8 cellular contexts compared by ENCODE assay signal in the genomic region with DNA sequence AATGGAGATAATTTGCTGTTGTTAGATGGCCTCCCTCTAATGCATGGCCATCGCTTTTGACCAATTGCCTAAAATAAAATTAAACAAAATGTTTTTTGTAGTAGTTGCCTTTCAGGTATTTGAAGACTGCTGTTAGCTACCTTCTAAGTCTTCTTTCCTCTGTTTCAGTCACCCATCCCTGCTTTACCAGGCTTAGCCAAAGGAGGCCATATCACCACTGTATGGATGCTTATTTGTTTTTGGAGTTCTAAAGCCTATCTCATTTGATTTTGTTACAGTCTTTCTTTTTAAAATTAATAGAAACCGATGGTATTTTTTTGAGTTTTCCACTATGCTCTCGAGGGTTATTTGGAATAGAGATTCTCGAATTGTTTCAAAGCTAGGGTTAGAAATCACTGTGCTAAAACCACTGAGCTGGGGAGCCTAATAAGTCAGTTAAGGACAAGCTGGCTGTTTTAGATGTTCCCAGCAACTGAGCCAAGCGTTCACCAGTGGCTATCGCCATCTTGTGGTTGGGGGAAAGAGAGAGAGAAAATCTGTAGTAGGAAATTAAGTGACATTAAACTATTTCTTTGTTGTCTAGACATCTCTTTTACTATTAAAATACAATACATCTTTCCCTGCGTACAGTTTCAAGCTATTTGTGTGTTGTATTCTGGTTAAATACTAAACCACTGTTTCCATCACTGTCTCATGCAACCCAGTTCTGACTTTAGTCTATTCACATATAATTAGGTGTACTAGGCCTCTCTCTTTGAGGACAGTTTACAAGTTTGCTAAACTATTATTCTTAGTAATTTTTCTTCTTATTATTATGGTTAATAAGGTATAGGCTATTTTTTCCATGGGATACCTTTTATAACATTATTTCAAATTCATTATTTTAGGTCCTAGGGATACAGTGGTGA. TPM values are rescaled to one million over a fixed set of nuclear protein-coding genes. Genes with fewer than 3 reads are reported as not detected.
DNase-seq lines count a peak whose midpoint lies in the region; ATAC-seq and TF ChIP-seq lines count a peak whose summit lies in the region.

No MANE protein-coding gene starts in this region.

- DNase-seq in SHP77 (lab: John Stamatoyannopoulos, UW) = peak; percentile 7 to 27
- no peak for DNase-seq in SHP77 treated with DMSO at 0.1 percent for 48 hours (lab: John Stamatoyannopoulos, UW)
- DNase-seq in RPMI7951 (ENCODE audit: low read depth) = peak; percentile 47
- peak; percentile 12 to 35 for DNase-seq in erythroblast (lab: John Stamatoyannopoulos, UW)
- peak; percentile 43 for DNase-seq in nephron progenitor cell
- no peak for DNase-seq in coronary artery (ENCODE audit: low spot score)

- no peaks in the 10 kb centered on the region for H3K4me1 Mint-ChIP-seq in nephron progenitor cell

- H3K36me3 Mint-ChIP-seq in nephron progenitor cell (ENCODE audit: low read depth) = no peaks in the 10 kb centered on the region

- TF ChIP-seq CTCF in nephron progenitor cell (IDR thresholded peaks at IDR 0.05) = peak; percentile 78
- no peak for TF ChIP-seq CTCF in coronary artery (IDR thresholded peaks at IDR 0.05)

- no peak overlapping the region for H3K4me3 Mint-ChIP-seq in nephron progenitor cell

- H3K27ac ChIP-seq in coronary artery = no peak overlapping the region

- H3K27me3 Mint-ChIP-seq in nephron progenitor cell (ENCODE audit: low read depth, poor library complexity) = no peaks in the 10 kb centered on the region

- TF ChIP-seq POLR2A in erythroblast (IDR thresholded peaks at IDR 0.05; ENCODE audit: low read length) = no peak

- no peaks in the 10 kb centered on the region for H3K9me3 Mint-ChIP-seq in nephron progenitor cell

- H3K27ac Mint-ChIP-seq in nephron progenitor cell = no peak overlapping the region

- ATAC-seq in HG02885 (IDR thresholded peaks at IDR 0.05; ENCODE audit: poor library complexity, unreplicated experiment) = peak; percentile 49
- ATAC-seq in GM18858 (IDR thresholded peaks at IDR 0.05; ENCODE audit: unreplicated experiment) = no peak

- H3K4me3 ChIP-seq in coronary artery = no peak overlapping the region

RNA-seq across cellular contexts. Expression of a gene that starts 52.2 kb away (rescaled TPM):
- total RNA-seq in RPMI7951 (2014; rRNA removed; shearing (Covaris generic)) = 10.0 and 13.7 TPM in 2 replicates

Comparison
In these comparisons a context has a peak if more than half of its experiments do, and no peak if none do; other contexts are left out.
1. DNase-seq: peak in SHP77 (2 of 2), RPMI7951 (single experiment), erythroblast (2 of 2) and nephron progenitor cell (single experiment); none in SHP77 treated with DMSO at 0.1 percent for 48 hours (single experiment) and coronary artery (single experiment).